Comparison of ENCODE assay signal across 9 cellular contexts in genomic region chr4:186726150-186726439, GRCh38. TPM values are rescaled to one million over a fixed set of nuclear protein-coding genes. Genes with fewer than 3 reads are reported as not detected.
DNase-seq lines count a peak whose midpoint lies in the region; ATAC-seq and TF ChIP-seq lines count a peak whose summit lies in the region.
"Had no signal": no experiment of that assay in that cellular context is flagged by ENCODE, and none has a peak within 500 bp of the region (broad histone marks: within the 10 kb centered on the region; RNA-seq: fewer than 3 reads in every experiment).

No MANE protein-coding gene starts in this region.

- no peaks in the 10 kb centered on the region for H3K27me3 Mint-ChIP-seq in mesothelial cell of epicardium (ENCODE audit: low read depth)

- peaks cover 29% of the 10 kb centered on the region for H3K4me1 Mint-ChIP-seq in mesothelial cell of epicardium

- H3K27me3 ChIP-seq in duodenal mucosa (ENCODE audit: control insufficient read depth in 1 of 2, insufficient read depth in 2 of 2, low read length in 2 of 2) = peaks cover 0 to 3% of the 10 kb centered on the region in 2 donors

- H3K27ac Mint-ChIP-seq in mesothelial cell of epicardium = peak overlapping the region; percentile 98
- H3K27ac Mint-ChIP-seq: activated naive CD4-positive, alpha-beta T cell treated with anti-CD3 and anti-CD28 coated beads, Interleukin-2, amount 50 U/mL, for 72 hours had no signal

- H3K4me1 ChIP-seq in duodenal mucosa (ENCODE audit: control insufficient read depth in 1 of 2, insufficient read depth in 2 of 2, low read length in 2 of 2) = peaks cover 5 to 17% of the 10 kb centered on the region in 2 donors

- peak; percentile 27 for TF ChIP-seq CTCF in mesothelial cell of epicardium (IDR thresholded peaks at IDR 0.05; ENCODE audit: unreplicated experiment)

- peak; percentile 4 for ATAC-seq in Right ventricle myocardium inferior
- ATAC-seq in HG02759 (IDR thresholded peaks at IDR 0.05; ENCODE audit: unreplicated experiment) = no peak

- DNase-seq in Right ventricle myocardium inferior (ENCODE audit: missing footprints) = no peak
- DNase-seq in cardiac septum (ENCODE audit: low spot score) = no peak
- no peak for DNase-seq in mesothelial cell of epicardium (ENCODE audit: low spot score in 2 of 2, unreplicated experiment in 2 of 2)
- no peak for DNase-seq in stimulated activated CD4-positive, alpha-beta T cell treated with anti-CD3 and anti-CD28 coated beads, Interleukin-1b, Interleukin-23, amount 100 ng/mL, for 48 hours
- no peak for DNase-seq in Ammon's horn (ENCODE audit: low spot score)
- DNase-seq in NCI-H82 (lab: John Stamatoyannopoulos, UW) = no peak

- H3K36me3 Mint-ChIP-seq in mesothelial cell of epicardium = no peaks in the 10 kb centered on the region

- peak overlapping the region; percentile 98 for H3K4me3 Mint-ChIP-seq in mesothelial cell of epicardium

- H3K4me3 ChIP-seq in duodenal mucosa (ENCODE audit: low read depth in 1 of 2, low read length in 2 of 2) = peak overlapping the region; percentile 78 to 87

- intact Hi-C loops in Right ventricle myocardium inferior (cut with DNase I) (loop anchor here (5.0 kb wide), 1 partner anchor 221 kb away; no protein-coding TSS in a partner anchor), cardiac septum (cut with DNase I) (loop anchor here (5.0 kb wide), 3 partner anchors 221 to 881 kb away; no protein-coding TSS in a partner anchor)

- no peaks in the 10 kb centered on the region for H3K9me3 ChIP-seq in duodenal mucosa (ENCODE audit: control insufficient read depth in 1 of 2, low read length in 2 of 2)

- H3K27ac ChIP-seq in duodenal mucosa (ENCODE audit: low read depth, low read length) = peak overlapping the region; percentile 80

- H3K9ac ChIP-seq in duodenal mucosa (ENCODE audit: low read depth in 1 of 2, low read length in 2 of 2) = peak overlapping the region; percentile 68 to 87

- H3K36me3 ChIP-seq in duodenal mucosa (ENCODE audit: control insufficient read depth in 1 of 2, insufficient read depth in 2 of 2, low read length in 2 of 2) = no peaks in the 10 kb centered on the region

- no peaks in the 10 kb centered on the region for H3K9me3 Mint-ChIP-seq in mesothelial cell of epicardium

RNA-seq across cellular contexts. Expression of gene FAT1, which starts 2.4 kb away (rescaled TPM):
- total RNA-seq in Right ventricle myocardium inferior (55.2 TPM), cardiac septum (90.7 TPM), mesothelial cell of epicardium (211 to 224 TPM (median 224 TPM) in 3 replicates)
